In the genomic region with DNA sequence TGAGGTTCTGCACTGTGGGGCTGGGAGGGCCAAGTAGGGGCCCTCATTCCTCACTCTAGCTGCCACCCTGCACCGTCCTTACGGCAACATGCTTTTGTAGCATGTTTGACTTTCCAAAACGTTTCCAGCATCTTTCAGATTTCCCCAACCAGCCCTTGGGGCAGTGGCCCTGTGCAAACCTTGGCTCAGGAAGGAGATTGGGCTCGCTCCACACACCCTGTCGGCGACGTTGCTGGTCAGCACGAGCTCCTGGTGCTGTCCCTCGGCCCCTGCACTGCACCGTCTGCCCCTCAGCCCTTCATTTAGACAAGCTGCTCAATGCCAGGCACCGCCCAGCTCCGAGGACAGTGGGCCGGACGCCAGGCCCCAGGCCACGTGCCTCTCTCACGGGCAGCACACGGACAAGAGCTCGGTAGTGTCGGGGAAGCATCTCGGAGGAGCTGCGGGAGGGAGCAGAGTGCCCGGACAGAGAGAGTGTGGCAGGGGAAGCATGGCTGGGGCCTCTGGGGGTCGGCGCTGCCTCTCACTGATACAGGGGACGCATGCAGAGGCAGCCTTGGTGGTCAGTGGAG, we compare ENCODE assay signal across 24 cellular contexts. TPM values are rescaled to one million over a fixed set of nuclear protein-coding genes. Genes with fewer than 3 reads are reported as not detected.
A peak's percentile ranks its signal among the peaks of the same experiment; 100 is the strongest.
DNase-seq lines count a peak whose midpoint lies in the region; ATAC-seq, FAIRE-seq and TF ChIP-seq lines count a peak whose summit lies in the region.
"Had no signal": no experiment of that assay in that cellular context is flagged by ENCODE, and none has a peak within 500 bp of the region (broad histone marks: within the 10 kb centered on the region; RNA-seq: fewer than 3 reads in every experiment).

No MANE protein-coding gene starts in this region.

- H2BK15ac ChIP-seq in mesenchymal stem cell (ENCODE audit: low read depth, poor library complexity, severe bottlenecking): peak overlapping the region; percentile 65

- no peak overlapping the region for H3K9ac ChIP-seq in mesenchymal stem cell (ENCODE audit: low read length)
- H3K9ac ChIP-seq: parathyroid adenoma had no signal

- DNase-seq in HFFc6 (no peak), esophagus muscularis mucosa (ENCODE audit: extremely low spot score) (no peak), mesenchymal stem cell (no peak), medulla oblongata (ENCODE audit: extremely low spot score) (no peak), GM12892 (ENCODE audit: insufficient read length) (no peak), COLO668 (lab: John Stamatoyannopoulos, UW; ENCODE audit: unreplicated experiment) (no peak)
- DNase-seq in stimulated activated naive B cell treated with anti-CD40 and anti-IgM and Interleukin-4, amounts not matched to agents 10 μg/mL and 1 μg/mL and 100 μg/mL, for 72 hours: no peak
- DNase-seq: activated naive CD4-positive, alpha-beta T cell treated with anti-CD3 and anti-CD28 coated beads, Interleukin-2, amount 10 ng/mL, durations not matched to agents 7 days and 5 days; colonic mucosa; DMS79; IMR-90; NCI-H187; NCI-H446; stimulated activated CD8-positive, alpha-beta memory T cell treated with anti-CD3 and anti-CD28 coated beads, Interleukin-4, amount 100 ng/mL, for 48 hours had no signal

- peaks cover 13% of the 10 kb centered on the region for H3K4me1 Mint-ChIP-seq in HFFc6 (ENCODE audit: low read depth)
- peaks cover 50 to 63% of the 10 kb centered on the region in 2 donors for H3K4me1 Mint-ChIP-seq in stimulated activated naive B cell treated with anti-CD40 and anti-IgM and Interleukin-4, amounts not matched to agents 10 μg/mL and 1 μg/mL and 100 μg/mL, for 72 hours

- no peak overlapping the region for H2AFZ ChIP-seq in mesenchymal stem cell (ENCODE audit: low read depth, low read length)
- H2AFZ ChIP-seq: parathyroid adenoma had no signal

- peak overlapping the region; percentile 43 for H4K91ac ChIP-seq in mesenchymal stem cell (ENCODE audit: low read length)

- H3K23ac ChIP-seq in mesenchymal stem cell (ENCODE audit: low read length in 2 of 2): no peak overlapping the region

- H4K8ac ChIP-seq in mesenchymal stem cell (ENCODE audit: low read length): no peak overlapping the region

- 47% methylated on average over 5 of the region's 25 CpGs for WGBS in esophagus muscularis mucosa
- 82% methylated on average over 25 of the region's 25 CpGs for WGBS in mesenchymal stem cell

- H3K9me3 ChIP-seq in esophagus muscularis mucosa: no peaks in the 10 kb centered on the region
- no peaks in the 10 kb centered on the region for H3K9me3 ChIP-seq in mesenchymal stem cell (ENCODE audit: control insufficient read depth, low read length)
- H3K9me3 ChIP-seq: colonic mucosa had no signal

- H3K4me1 ChIP-seq in esophagus muscularis mucosa (peaks cover 98 to 100% (median 99%) of the 10 kb centered on the region in 4 donors), mesenchymal stem cell (ENCODE audit: control insufficient read depth, insufficient read depth, low read depth, low read length) (peaks cover 26% of the 10 kb centered on the region)
- H3K4me1 ChIP-seq: colonic mucosa, parathyroid adenoma had no signal

- H3K27me3 Mint-ChIP-seq in HFFc6 (ENCODE audit: insufficient read depth): peaks cover 3% of the 10 kb centered on the region
- H3K27me3 Mint-ChIP-seq in stimulated activated naive B cell treated with anti-CD40 and anti-IgM and Interleukin-4, amounts not matched to agents 10 μg/mL and 1 μg/mL and 100 μg/mL, for 72 hours: peaks cover 0 to 6% of the 10 kb centered on the region in 2 donors

- H3K14ac ChIP-seq in mesenchymal stem cell (ENCODE audit: low read length in 2 of 2): no peak overlapping the region

- H3K27me3 ChIP-seq in esophagus muscularis mucosa: no peaks in the 10 kb centered on the region
- peaks cover 0 to 6% of the 10 kb centered on the region in 2 experiments for H3K27me3 ChIP-seq in mesenchymal stem cell (ENCODE audit: control insufficient read depth in 1 of 2, insufficient read depth in 1 of 2, low read length in 2 of 2)
- H3K27me3 ChIP-seq: colonic mucosa had no signal

- no peak overlapping the region for H2BK12ac ChIP-seq in mesenchymal stem cell (ENCODE audit: low read length in 2 of 2)

- H2BK120ac ChIP-seq in mesenchymal stem cell (ENCODE audit: low read depth, low read length): no peak overlapping the region

- H3K18ac ChIP-seq in mesenchymal stem cell (ENCODE audit: low read depth in 1 of 2, low read length in 2 of 2): no peak overlapping the region

- no peaks in the 10 kb centered on the region for H3K9me3 Mint-ChIP-seq in HFFc6
- H3K9me3 Mint-ChIP-seq in stimulated activated naive B cell treated with anti-CD40 and anti-IgM and Interleukin-4, amounts not matched to agents 10 μg/mL and 1 μg/mL and 100 μg/mL, for 72 hours: no peaks in the 10 kb centered on the region
- H3K9me3 Mint-ChIP-seq: activated naive CD4-positive, alpha-beta T cell treated with anti-CD3 and anti-CD28 coated beads, Interleukin-2, amount 10 ng/mL, durations not matched to agents 7 days and 5 days; CD4-positive, alpha-beta memory T cell had no signal

- H3K36me3 ChIP-seq in esophagus muscularis mucosa (peaks cover 0 to 71% (median 63%) of the 10 kb centered on the region in 4 donors), mesenchymal stem cell (ENCODE audit: control insufficient read depth in 1 of 2, insufficient read depth in 2 of 2, low read depth in 1 of 2, low read length in 2 of 2) (peaks cover 0 to 45% of the 10 kb centered on the region in 2 experiments)
- H3K36me3 ChIP-seq: colonic mucosa had no signal

- H3K27ac ChIP-seq in esophagus muscularis mucosa (replicated peaks in 1 of 4) (peak overlapping the region; percentile 88 to 93 (median 92)), mesenchymal stem cell (ENCODE audit: low read length, poor library complexity, severe bottlenecking) (no peak overlapping the region)
- H3K27ac ChIP-seq: colonic mucosa, parathyroid adenoma had no signal

- intact Hi-C loops in esophagus muscularis mucosa (cut with DNase I): loop anchor here (5.0 to 10.0 kb wide), 2 partner anchors 39 to 138 kb away; no protein-coding TSS in a partner anchor

- H3K27ac Mint-ChIP-seq in HFFc6: peak overlapping the region; percentile 34; the same call in 1 of the 2 replicates
- H3K27ac Mint-ChIP-seq in stimulated activated naive B cell treated with anti-CD40 and anti-IgM and Interleukin-4, amounts not matched to agents 10 μg/mL and 1 μg/mL and 100 μg/mL, for 72 hours: peak overlapping the region; percentile 38
- H3K27ac Mint-ChIP-seq: activated naive CD4-positive, alpha-beta T cell treated with anti-CD3 and anti-CD28 coated beads, Interleukin-2, amount 10 ng/mL, durations not matched to agents 7 days and 5 days; CD4-positive, alpha-beta memory T cell had no signal

- H3K4me3 Mint-ChIP-seq in HFFc6: no peak overlapping the region
- H3K4me3 Mint-ChIP-seq in stimulated activated naive B cell treated with anti-CD40 and anti-IgM and Interleukin-4, amounts not matched to agents 10 μg/mL and 1 μg/mL and 100 μg/mL, for 72 hours: no peak overlapping the region
- H3K4me3 Mint-ChIP-seq: activated naive CD4-positive, alpha-beta T cell treated with anti-CD3 and anti-CD28 coated beads, Interleukin-2, amount 10 ng/mL, durations not matched to agents 7 days and 5 days; CD4-positive, alpha-beta memory T cell had no signal

- peaks cover 2% of the 10 kb centered on the region for H3K79me1 ChIP-seq in mesenchymal stem cell (replicated peaks; ENCODE audit: low read length, poor library complexity, severe bottlenecking)

- TF ChIP-seq CTCF in HFFc6 (IDR thresholded peaks at IDR 0.05): no peak
- no peak for TF ChIP-seq CTCF in esophagus muscularis mucosa (IDR thresholded peaks at IDR 0.05)

- FAIRE-seq in GM12892 (lab: Jason Lieb, UNC): no peak
- FAIRE-seq: astrocyte, endothelial cell of umbilical vein, GM18507, H54 had no signal

- no peak overlapping the region for H3K4ac ChIP-seq in mesenchymal stem cell (ENCODE audit: low read depth in 1 of 2, low read length in 2 of 2)

- H3K36me3 Mint-ChIP-seq in HFFc6 (ENCODE audit: low read depth): no peaks in the 10 kb centered on the region; the same call in 1 of the 2 replicates
- peaks cover 0 to 1% of the 10 kb centered on the region in 2 donors for H3K36me3 Mint-ChIP-seq in stimulated activated naive B cell treated with anti-CD40 and anti-IgM and Interleukin-4, amounts not matched to agents 10 μg/mL and 1 μg/mL and 100 μg/mL, for 72 hours
- H3K36me3 Mint-ChIP-seq: activated naive CD4-positive, alpha-beta T cell treated with anti-CD3 and anti-CD28 coated beads, Interleukin-2, amount 10 ng/mL, durations not matched to agents 7 days and 5 days; CD4-positive, alpha-beta memory T cell had no signal

- TF ChIP-seq EP300 in esophagus muscularis mucosa (IDR thresholded peaks at IDR 0.05): no peak

- H2BK5ac ChIP-seq in mesenchymal stem cell (ENCODE audit: low read depth, low read length, poor library complexity, severe bottlenecking): no peak overlapping the region

- H3K4me2 ChIP-seq in mesenchymal stem cell (ENCODE audit: low read length, poor library complexity, severe bottlenecking): no peak overlapping the region
- H3K4me2 ChIP-seq: smooth muscle cell had no signal

- H3K4me3 ChIP-seq in esophagus muscularis mucosa: no peak overlapping the region
- no peak overlapping the region for H3K4me3 ChIP-seq in mesenchymal stem cell (ENCODE audit: insufficient read depth in 1 of 2, low read depth in 1 of 2, low read length in 2 of 2)
- H3K4me3 ChIP-seq: colonic mucosa, smooth muscle cell had no signal

- TF ChIP-seq POLR2A in esophagus muscularis mucosa (IDR thresholded peaks at IDR 0.05; ENCODE audit: low read depth) (no peak), GM12892 (IDR thresholded peaks at IDR 0.05; ENCODE audit: low read depth, low read length) (no peak)

- ATAC-seq in stimulated activated naive B cell treated with anti-CD40 and anti-IgM and Interleukin-4, amounts not matched to agents 10 μg/mL and 1 μg/mL and 100 μg/mL, for 72 hours (replicated peaks): no peak
- ATAC-seq in GM18868 (IDR thresholded peaks at IDR 0.05; ENCODE audit: unreplicated experiment): no peak

- H2AK5ac ChIP-seq in mesenchymal stem cell (ENCODE audit: low read length, severe bottlenecking): no peak overlapping the region

RNA-seq across cellular contexts. Expression of a gene that starts 6.9 kb away (rescaled TPM):
- total RNA-seq in HFFc6 (2021; fragmentation: NEBNext Ultra II Directional; extraction: Animal tissue kit (Norgen Biotek cat#: 25700)): not detected
- total RNA-seq in esophagus muscularis mucosa: under 1 TPM in 1 of 4 donors, not detected in 3; 0.40 TPM
- not detected for polyA plus RNA-seq in mesenchymal stem cell (2013, experiment 1 of 2)
- not detected for polyA plus RNA-seq in mesenchymal stem cell (2013, experiment 2 of 2)
- not detected for polyA plus RNA-seq in GM12892 (2012; ENCODE audit: missing spikeins)
- total RNA-seq: CD4-positive, alpha-beta memory T cell; endothelial cell of umbilical vein; IMR-90; myocyte; smooth muscle cell; ureter had no signal
- polyA plus RNA-seq: CD4-positive, alpha-beta memory T cell; IMR-90; smooth muscle cell had no signal

RNA-seq across cellular contexts. Expression of a gene that starts 22.5 kb away (rescaled TPM):
- total RNA-seq in HFFc6 (2021; fragmentation: NEBNext Ultra II Directional; extraction: Animal tissue kit (Norgen Biotek cat#: 25700)): 10 to 100 TPM; 47.8 to 65.0 (median 59.1) TPM
- total RNA-seq in esophagus muscularis mucosa: 100 to 1,000 TPM in 3 of 4 donors, 10 to 100 TPM in 1; 99.2 to 342 (median 175) TPM
- 37.6 TPM for polyA plus RNA-seq in mesenchymal stem cell (2013, experiment 1 of 2)
- polyA plus RNA-seq in mesenchymal stem cell (2013, experiment 2 of 2): 36.4 TPM
- polyA plus RNA-seq in GM12892 (2012; ENCODE audit: missing spikeins): 0.28 TPM

RNA-seq across cellular contexts. Expression of a gene that starts 48.4 kb away (rescaled TPM):
- total RNA-seq in HFFc6 (2021; fragmentation: NEBNext Ultra II Directional; extraction: Animal tissue kit (Norgen Biotek cat#: 25700)): 1 to 10 TPM; 2.5 to 3.2 (median 3.0) TPM
- 10 to 100 TPM in 1 of 4 donors, 1 to 10 TPM in 3; 5.8 to 11.8 (median 9.4) TPM for total RNA-seq in esophagus muscularis mucosa
- polyA plus RNA-seq in mesenchymal stem cell (2013, experiment 1 of 2): 4.5 TPM
- polyA plus RNA-seq in mesenchymal stem cell (2013, experiment 2 of 2): 4.7 TPM
- not detected for polyA plus RNA-seq in GM12892 (2012; ENCODE audit: missing spikeins)
- polyA plus RNA-seq: smooth muscle cell had no signal
